Comparison of ENCODE assay signal across 28 cellular contexts in the genomic region with DNA sequence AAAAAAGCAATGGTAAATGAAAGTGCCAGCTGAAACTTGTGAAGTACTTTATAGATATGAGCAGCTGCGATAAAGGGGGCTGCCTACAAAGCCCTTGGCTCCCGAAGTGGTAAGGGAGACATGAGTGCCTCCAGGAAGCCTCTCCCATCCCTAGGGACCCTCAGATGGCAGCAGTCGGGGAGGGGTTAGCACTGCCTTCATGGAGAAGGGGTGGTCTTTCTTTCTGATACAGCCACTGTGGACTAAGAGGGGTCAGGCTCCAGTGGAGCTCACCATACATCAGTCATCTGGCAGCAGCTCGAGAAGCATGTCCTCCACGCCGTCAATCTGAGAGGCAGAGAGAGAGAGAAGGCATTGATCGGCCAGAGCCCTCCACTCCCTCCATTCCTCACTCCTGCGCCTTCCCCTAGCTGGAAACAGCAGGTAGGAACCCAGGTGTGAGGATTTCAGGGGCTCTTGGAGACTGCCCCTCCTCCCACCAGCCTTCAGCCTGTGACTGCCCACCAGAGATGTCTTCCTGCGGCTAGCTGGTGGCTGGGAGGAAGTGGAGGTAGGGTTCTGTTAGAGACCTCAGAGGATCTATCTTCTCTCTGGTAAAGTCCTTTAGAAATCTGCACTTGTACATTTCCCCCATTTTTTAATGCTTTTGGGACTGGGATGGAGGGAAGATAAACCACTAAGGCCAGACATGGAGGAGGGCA. TPM values are rescaled to one million over a fixed set of nuclear protein-coding genes. Genes with fewer than 3 reads are reported as not detected.
DNase-seq lines count a peak whose midpoint lies in the region; ATAC-seq, FAIRE-seq and TF ChIP-seq lines count a peak whose summit lies in the region.
"Had no signal": no experiment of that assay in that cellular context is flagged by ENCODE, and none has a peak within 500 bp of the region (broad histone marks: within the 10 kb centered on the region; RNA-seq: fewer than 3 reads in every experiment).

No MANE protein-coding gene starts in this region.

- H3K36me3 ChIP-seq in BLaER1 (peaks cover 51% of the 10 kb centered on the region), GM12878 (ENCODE audit: control insufficient read depth in 2 of 2, insufficient read depth in 2 of 2, low read length in 1 of 2) (peaks cover 0 to 13% of the 10 kb centered on the region in 2 experiments; a peak in 2 of 4 replicates)
- H3K36me3 ChIP-seq: cardiac muscle cell, right lobe of liver, upper lobe of right lung had no signal

- H3K4me1 ChIP-seq in BLaER1: peaks cover 62% of the 10 kb centered on the region
- peaks cover 19% of the 10 kb centered on the region for H3K4me1 ChIP-seq in GM12878 (ENCODE audit: control insufficient read depth, insufficient read depth, low read length)
- H3K4me1 ChIP-seq: A549, Caco-2, parathyroid adenoma, right lobe of liver, upper lobe of right lung had no signal

- in situ Hi-C loops in GM12878 (cut with MboI): no loop called here

- H3K9ac ChIP-seq in BLaER1: peak overlapping the region; percentile 94
- H3K9ac ChIP-seq in GM12878 (ENCODE audit: control insufficient read depth, insufficient read depth, low read length): peak overlapping the region; percentile 87
- H3K9ac ChIP-seq: parathyroid adenoma had no signal

- H3K9me3 ChIP-seq in BLaER1 (no peaks in the 10 kb centered on the region), GM12878 (replicated peaks; ENCODE audit: control insufficient read depth, insufficient read depth, low read length) (no peaks in the 10 kb centered on the region)
- H3K9me3 ChIP-seq: A549, Caco-2, right lobe of liver, upper lobe of right lung had no signal

- H3K79me2 ChIP-seq in GM12878 (ENCODE audit: control insufficient read depth, insufficient read depth, low read length): peaks cover 25% of the 10 kb centered on the region
- H3K79me2 ChIP-seq: parathyroid adenoma had no signal

- intact Hi-C loops in GM12878 (cut with micrococcal nuclease; ENCODE audit: unreplicated experiment): no loop called here

- no peak for TF ChIP-seq CTCF in GM12878 (IDR thresholded peaks at IDR 0.05 in 2 of 3, conservative IDR thresholded peaks at IDR 0.05 in 1 of 3; ENCODE audit: control insufficient read depth in 2 of 3, extremely low read depth in 1 of 3, insufficient read depth in 1 of 3, low read depth in 3 of 3, low read length in 3 of 3)

- no peak for TF ChIP-seq RAD21 in GM12878 (IDR thresholded peaks at IDR 0.05; ENCODE audit: insufficient read depth, low read depth, low read length)

- 3% methylated on average over 9 of the region's 9 CpGs for WGBS in GM12878 (ENCODE audit: insufficient coverage, insufficient replicate concordance, low lambda C conversion rate, missing lambda C conversion rate)

- ATAC-seq in GM18498 (IDR thresholded peaks at IDR 0.05; ENCODE audit: unreplicated experiment) (peak; percentile 37), HG03066 (IDR thresholded peaks at IDR 0.05; ENCODE audit: low read depth, unreplicated experiment) (peak; percentile 35), GM12878 (peak; percentile 44)
- ATAC-seq: A549; activated CD4-positive, CD25-positive, alpha-beta regulatory T cell treated with anti-CD3 and anti-CD28 coated beads, Interleukin-2, amount 50 U/mL, for 24 hours; natural killer cell; right lobe of liver; SK-N-SH treated with all-trans-retinoic acid at 6 μM for 48 hours; upper lobe of right lung had no signal

- RAD21 ChIA-PET in GM12878 (lab: Charles Lee; ENCODE audit: unreplicated experiment): interaction anchor here (1.3 kb wide), 1 partner anchor 14 kb away, joined by 4 read pairs; no protein-coding TSS in a partner anchor

- CTCF ChIA-PET in GM12878 (lab: Yijun Ruan, JAX): interaction anchor here (0.9 to 1.9 kb wide), 6 partner anchors 10 to 150 kb away, joined by 3 to 6 read pairs (median 4); no protein-coding TSS in a partner anchor

- H4K20me1 ChIP-seq in BLaER1 (peaks cover 17% of the 10 kb centered on the region), GM12878 (ENCODE audit: control insufficient read depth, insufficient read depth) (no peaks in the 10 kb centered on the region)

- POLR2A ChIA-PET in GM12878 (lab: Charles Lee): interaction anchor here (0.6 kb wide), 1 partner anchor 780 kb away, joined by 5 read pairs; no protein-coding TSS in a partner anchor

- SMC1A ChIA-PET in GM12878 (lab: Charles Lee; ENCODE audit: uncharacterized antibody, unreplicated experiment): interaction anchor here (0.6 to 1.2 kb wide), 4 partner anchors 8 to 49 kb away, joined by 3 to 6 read pairs (median 4); no protein-coding TSS in a partner anchor

- peak overlapping the region; percentile 99 for H3K4me2 ChIP-seq in BLaER1
- peak overlapping the region; percentile 93 for H3K4me2 ChIP-seq in GM12878 (ENCODE audit: control insufficient read depth, insufficient read depth)
- H3K4me2 ChIP-seq: A549 had no signal

- H3K4me3 ChIP-seq in BLaER1 (peak overlapping the region; percentile 81), GM12878 (peak overlapping the region; percentile 84)
- H3K4me3 ChIP-seq: A549, cardiac muscle cell, right lobe of liver, upper lobe of right lung had no signal

- DNase-seq in GM12878 (ENCODE audit: low read depth, low spot score) (no peak), RKO (ENCODE audit: low spot score) (no peak), T-helper 1 cell (no peak), NCI-H187 treated with DMSO at 0.1 percent for 48 hours (lab: John Stamatoyannopoulos, UW) (no peak), NCI-H1092 treated with DMSO at 0.1 percent for 48 hours (lab: John Stamatoyannopoulos, UW) (no peak)
- DNase-seq: activated naive CD4-positive, alpha-beta T cell treated with anti-CD3 and anti-CD28 coated beads, Interleukin-2, amount 10 ng/mL, durations not matched to agents 7 days and 5 days; activated T-cell treated with anti-CD3 and anti-CD28 coated beads, Interleukin-2, amount 50 U/mL, for 1 hour; anterior cingulate cortex; Caco-2; HFFc6; mesenchymal stem cell; natural killer cell; NCI-H2171; NCI-H526; right lobe of liver; T-helper 9 cell; upper lobe of right lung had no signal

- H3K27me3 ChIP-seq in BLaER1: no peaks in the 10 kb centered on the region
- no peaks in the 10 kb centered on the region for H3K27me3 ChIP-seq in GM12878 (replicated peaks in 1 of 2; ENCODE audit: control insufficient read depth in 2 of 2, insufficient read depth in 2 of 2, low read length in 1 of 2)

- TF ChIP-seq POLR2A in GM12878 (IDR thresholded peaks at IDR 0.05; ENCODE audit: low read depth, low read length): 0 out of 2 replicates have a peak, but pooled peaks have one; percentile 41

- peak overlapping the region; percentile 93 for H3K27ac ChIP-seq in BLaER1
- peak overlapping the region; percentile 85 for H3K27ac ChIP-seq in GM12878 (ENCODE audit: control insufficient read depth, insufficient read depth)
- H3K27ac ChIP-seq: A549, cardiac muscle cell, parathyroid adenoma, right lobe of liver, RWPE1, upper lobe of right lung had no signal

- FAIRE-seq in GM12878 (lab: Jason Lieb, UNC): peak; percentile 78
- FAIRE-seq: A549 had no signal

- TF ChIP-seq EP300 in GM12878 (IDR thresholded peaks at IDR 0.05; ENCODE audit: borderline replicate concordance in 1 of 2, control insufficient read depth in 1 of 2, low read depth in 2 of 2, low read length in 2 of 2): no peak

- peak overlapping the region; percentile 65 for H2AFZ ChIP-seq in GM12878 (ENCODE audit: control insufficient read depth, low read depth, low read length)
- H2AFZ ChIP-seq: parathyroid adenoma had no signal

- BruUV-seq in GM12878 (replicated peaks; lab: Mats Ljungman, UMichigan): no TSS peak

TF ChIP-seq in GM12878, 131 proteins besides CTCF, POLR2A, EP300 and RAD21 (continues in another document):
- TF ChIP-seq HCFC1 (IDR thresholded peaks at IDR 0.05; ENCODE audit: low read length): no peak
- no peak for TF ChIP-seq YBX1 (IDR thresholded peaks at IDR 0.05)
- no peak for TF ChIP-seq RAD51 (IDR thresholded peaks at IDR 0.05)
- TF ChIP-seq EED (IDR thresholded peaks at IDR 0.05; ENCODE audit: low read depth): no peak
- no peak for TF ChIP-seq ZNF622 (IDR thresholded peaks at IDR 0.05)
- TF ChIP-seq SPI1 (IDR thresholded peaks at IDR 0.05; ENCODE audit: borderline replicate concordance, insufficient read depth, low read depth, low read length): peak; percentile 81
- no peak for TF ChIP-seq BMI1 (IDR thresholded peaks at IDR 0.05; ENCODE audit: borderline replicate concordance)

RNA-seq across cellular contexts. Expression of a gene that starts 2.3 kb away (rescaled TPM):
- total RNA-seq in GM12878 (2013; cell fraction: nucleolus; rRNA removed): 0.61 and 1.5 TPM in 2 replicates
- total RNA-seq in GM12878 (2014; rRNA removed) (228 and 246 TPM in 2 replicates), GM12878 (2014; rRNA removed; fragmentation: Illumina TruSeq; extraction: Trizol) (90.1 and 93.6 TPM in 2 replicates), GM12878 (2021) (108 and 109 TPM in 2 replicates)
- polyA plus RNA-seq in GM12878 (2011; ENCODE audit: low read depth): 47.1 TPM
- polyA plus RNA-seq in GM12878 (2011; rRNA removed) (3.1 and 5.9 TPM in 2 replicates), GM12878 (2014; fragmentation: Illumina TruSeq; extraction: Trizol) (94.1 and 126 TPM in 2 replicates), GM12878 (2014; fragmentation: Nextera tagmentation; extraction: Ambion mirVana) (10 to 100 TPM; 36.5 to 51.6 TPM), GM12878 (2014; rRNA removed) (250 and 283 TPM in 2 replicates), GM12878 (2016; fragmentation: Nextera tagmentation; extraction: Ambion mirVana) (100 to 1,000 TPM; 118 to 133 TPM)
- polyA plus RNA-seq in GM12878 (2011; cell fraction: cytosol; rRNA removed): 13.4 and 16.6 TPM in 2 replicates
- polyA plus RNA-seq in GM12878 (2011; cell fraction: nucleus; rRNA removed): 5.7 and 6.7 TPM in 2 replicates
- polyA plus RNA-seq in GM12878 (2012): 79.6 and 105 TPM in 2 replicates
- polyA minus RNA-seq in GM12878 (2011; rRNA and poly(A)+ RNA removed): 6.7 and 13.0 TPM in 2 replicates
- 2.0 and 3.0 TPM in 2 replicates for polyA minus RNA-seq in GM12878 (2011; cell fraction: cytosol; rRNA and poly(A)+ RNA removed)
- 1.3 and 1.6 TPM in 2 replicates for polyA minus RNA-seq in GM12878 (2011; cell fraction: nucleus; rRNA and poly(A)+ RNA removed)
- total RNA-seq: Caco-2, cardiac muscle cell, HFFc6, subcutaneous adipose tissue, upper lobe of right lung had no signal
- polyA plus RNA-seq: A549, BJ, cardiac muscle cell had no signal

RNA-seq across cellular contexts. Expression of a gene that starts 25.4 kb away (rescaled TPM):
- not detected in 2 replicates for total RNA-seq in GM12878 (2013; cell fraction: nucleolus; rRNA removed)
- 0.11 TPM in 2 replicates for total RNA-seq in GM12878 (2014; rRNA removed)
- not detected in 2 replicates for total RNA-seq in GM12878 (2014; rRNA removed; fragmentation: Illumina TruSeq; extraction: Trizol)
- total RNA-seq in GM12878 (2021): not detected in 2 replicates
- 0.64 TPM for polyA plus RNA-seq in GM12878 (2011; ENCODE audit: low read depth)
- polyA plus RNA-seq in GM12878 (2011; rRNA removed): not detected in 2 replicates
- not detected in 2 replicates for polyA plus RNA-seq in GM12878 (2011; cell fraction: cytosol; rRNA removed)
- polyA plus RNA-seq in GM12878 (2011; cell fraction: nucleus; rRNA removed): not detected in 2 replicates
- 0.88 and 0.91 TPM in 2 replicates for polyA plus RNA-seq in GM12878 (2012)
- 0.10 TPM in 1 of 2 replicates, not detected in the other for polyA plus RNA-seq in GM12878 (2014; fragmentation: Illumina TruSeq; extraction: Trizol)
- polyA plus RNA-seq in GM12878 (2014; fragmentation: Nextera tagmentation; extraction: Ambion mirVana): under 1 TPM; 0.15 to 0.18 TPM
- polyA plus RNA-seq in GM12878 (2014; rRNA removed): not detected in 2 replicates
- polyA plus RNA-seq in GM12878 (2016; fragmentation: Nextera tagmentation; extraction: Ambion mirVana): not detected
- not detected in 2 replicates for polyA minus RNA-seq in GM12878 (2011; rRNA and poly(A)+ RNA removed)
- polyA minus RNA-seq in GM12878 (2011; cell fraction: cytosol; rRNA and poly(A)+ RNA removed): not detected in 2 replicates
- not detected in 2 replicates for polyA minus RNA-seq in GM12878 (2011; cell fraction: nucleus; rRNA and poly(A)+ RNA removed)
- total RNA-seq: Caco-2, cardiac muscle cell, HFFc6, natural killer cell, right lobe of liver, subcutaneous adipose tissue, upper lobe of right lung had no signal
- polyA plus RNA-seq: A549, BJ, cardiac muscle cell had no signal
